ENCODE assay signal across 11 cellular contexts in the genomic region with DNA sequence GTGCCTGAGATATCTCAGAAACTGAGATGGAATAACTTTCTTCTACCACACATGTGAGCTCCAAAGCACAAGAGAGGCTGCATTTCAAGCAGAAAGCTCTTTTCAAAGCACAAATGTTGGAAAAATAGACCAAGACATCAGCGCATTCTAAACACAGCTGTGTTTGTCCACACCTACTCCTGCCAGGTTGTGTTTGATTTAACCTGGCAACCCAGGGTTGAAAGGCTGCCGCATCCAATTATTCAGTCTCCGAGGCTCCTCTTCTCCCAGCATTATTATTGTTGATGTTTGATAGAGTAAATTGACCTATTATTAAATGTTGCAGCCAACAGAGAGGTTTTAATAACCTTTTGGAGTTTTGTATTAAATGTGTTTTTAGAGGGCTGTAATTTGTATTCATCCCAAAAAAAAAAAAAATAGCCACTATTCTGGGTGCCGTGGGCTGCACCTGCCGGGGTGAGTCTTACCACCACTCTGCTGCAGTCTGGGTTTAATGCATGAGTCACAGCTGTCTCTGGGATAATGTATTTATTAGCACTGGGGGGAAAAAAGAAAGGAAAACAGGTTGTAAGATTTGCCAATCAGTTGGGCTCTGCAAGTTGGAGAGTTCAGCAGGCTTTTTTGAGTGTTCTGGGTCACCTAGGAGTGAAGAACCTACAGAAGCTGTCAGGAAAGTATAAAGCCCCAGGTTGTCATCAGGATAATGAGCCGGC.
DNase-seq lines count a peak whose midpoint lies in the region; ATAC-seq, FAIRE-seq and TF ChIP-seq lines count a peak whose summit lies in the region.
"Had no signal": no experiment of that assay in that cellular context is flagged by ENCODE, and none has a peak within 500 bp of the region (broad histone marks: within the 10 kb centered on the region; RNA-seq: fewer than 3 reads in every experiment).

No MANE protein-coding gene starts in this region.

- peaks cover 8% of the 10 kb centered on the region for H3K27me3 Mint-ChIP-seq in activated T-cell treated with anti-CD3 and anti-CD28 coated beads, Interleukin-2, amount 50 U/mL, for 72 hours (ENCODE audit: low read depth)

- no peak overlapping the region for H3K14ac ChIP-seq in H1 (ENCODE audit: insufficient read length)

- no peaks in the 10 kb centered on the region for H3K79me2 ChIP-seq in H1 (ENCODE audit: control insufficient read depth in 1 of 2, insufficient read depth in 2 of 2, low read length in 2 of 2)

- WGBS in H1 (ENCODE audit: extremely low coverage in 1 of 2, insufficient coverage in 1 of 2, insufficient read length in 1 of 2, insufficient replicate concordance in 2 of 2, low coverage in 1 of 2, low lambda C conversion rate in 2 of 2, missing lambda C conversion rate in 1 of 2), 2 experiments = 95% methylated on average over 6 of the region's 6 CpGs; no CpG with 5 or more reads in 1 of the 2 experiments
- WGBS in pancreas, 2 donors = 28% methylated on average over 6 of the region's 6 CpGs

- CTCF ChIA-PET in H1 (lab: Charles Lee; ENCODE audit: partially characterized antibody) = interaction anchor here (0.6 to 5.5 kb wide), 10 partner anchors 9 to 1093 kb away, joined by 3 to 18 read pairs (median 3); no protein-coding TSS in a partner anchor

- no peak overlapping the region for H4K8ac ChIP-seq in H1 (ENCODE audit: extremely low read depth, insufficient read depth, low read length)

- no peak overlapping the region for H2BK12ac ChIP-seq in H1 (ENCODE audit: low read depth, low read length)

- no peak for TF ChIP-seq RAD21 in H1 (IDR thresholded peaks at IDR 0.05 in 1 of 2, conservative IDR thresholded peaks at IDR 0.05 in 1 of 2; ENCODE audit: low read depth in 2 of 2, low read length in 2 of 2)

- peak overlapping the region; percentile 39 for H3K4ac ChIP-seq in H1 (replicated peaks; ENCODE audit: insufficient read length, low read depth, low read length)

- no peak overlapping the region for H4K91ac ChIP-seq in H1 (replicated peaks; ENCODE audit: insufficient read length, low read length)

- H3K36me3 ChIP-seq in H1 (ENCODE audit: control insufficient read depth in 2 of 4, insufficient read depth in 4 of 4, low read length in 3 of 4) (peaks cover 0 to 3% (median 0%) of the 10 kb centered on the region in 4 experiments; a peak in 1 of 8 replicates), pancreas (no peaks in the 10 kb centered on the region)
- H3K36me3 ChIP-seq: ovary had no signal

- H2BK15ac ChIP-seq in H1 (ENCODE audit: low read length) = no peak overlapping the region

- no peak overlapping the region for H2BK20ac ChIP-seq in H1 (ENCODE audit: low read length)

- POLR2A ChIA-PET in H1 (lab: Charles Lee; ENCODE audit: partially characterized antibody) = interaction anchor here (0.9 to 1.1 kb wide), 2 partner anchors 22 to 60 kb away, joined by 3 to 4 read pairs; no protein-coding TSS in a partner anchor

- no peak overlapping the region for H2AK5ac ChIP-seq in H1 (ENCODE audit: low read depth, low read length)

- no peak overlapping the region for H3K23ac ChIP-seq in H1 (ENCODE audit: insufficient read length)

- H3K18ac ChIP-seq in H1 (ENCODE audit: extremely low read depth, low read length) = no peak overlapping the region

- H3K9me3 ChIP-seq in H1 (ENCODE audit: insufficient read depth in 2 of 2, low read depth in 1 of 2, low read length in 1 of 2) (peaks cover 5% of the 10 kb centered on the region in 2 experiments; a peak in 3 of 4 replicates), pancreas (no peaks in the 10 kb centered on the region)
- H3K9me3 ChIP-seq: ovary had no signal

- no peaks in the 10 kb centered on the region for H3K36me3 Mint-ChIP-seq in activated T-cell treated with anti-CD3 and anti-CD28 coated beads, Interleukin-2, amount 50 U/mL, for 72 hours (ENCODE audit: insufficient read depth in 2 of 2)
- H3K36me3 Mint-ChIP-seq in activated naive CD4-positive, alpha-beta T cell treated with anti-CD3 and anti-CD28 coated beads, Interleukin-2, amount 50 U/mL, for 72 hours = no peaks in the 10 kb centered on the region

- no peak overlapping the region for H3K9ac ChIP-seq in H1 (replicated peaks in 1 of 4; ENCODE audit: extremely low read depth in 1 of 4, low read depth in 3 of 4, low read length in 3 of 4)

- no peak overlapping the region for H2BK5ac ChIP-seq in H1 (ENCODE audit: low read depth, low read length)

- H3K4me1 ChIP-seq in H1 (replicated peaks in 1 of 4; ENCODE audit: control insufficient read depth in 3 of 4, insufficient read depth in 4 of 4, low read length in 3 of 4) = peaks cover 0 to 6% (median 2%) of the 10 kb centered on the region in 4 experiments; a peak in 2 of 7 replicates
- H3K4me1 ChIP-seq in pancreas = peaks cover 5 to 16% (median 7%) of the 10 kb centered on the region in 3 donors

- H2BK120ac ChIP-seq in H1 (replicated peaks; ENCODE audit: low read depth, low read length) = no peak overlapping the region

- H3K4me2 ChIP-seq in H1 (ENCODE audit: insufficient read depth in 1 of 2, low read depth in 2 of 2, low read length in 2 of 2) = no peak overlapping the region

- peak; percentile 30 for DNase-seq in EH (ENCODE audit: low read depth)
- DNase-seq in NCI-H226 = peak; percentile 47
- DNase-seq in H1 (ENCODE audit: low read depth in 1 of 2, low spot score in 2 of 2) = no peak
- peak in 1 of 6 donors; percentile 42 for DNase-seq in pancreas
- DNase-seq in activated T-cell treated with anti-CD3 and anti-CD28 coated beads, Interleukin-2, amount 50 U/mL, for 72 hours = no peak
- no peak for DNase-seq in coronary artery (ENCODE audit: low spot score)
- DNase-seq in central memory CD4-positive, alpha-beta T cell = no peak
- DNase-seq in activated naive CD4-positive, alpha-beta T cell treated with anti-CD3 and anti-CD28 coated beads, Interleukin-2, amount 50 U/mL, for 72 hours (ENCODE audit: low spot score in 2 of 2) = no peak

- no peak overlapping the region for H3K27ac Mint-ChIP-seq in activated T-cell treated with anti-CD3 and anti-CD28 coated beads, Interleukin-2, amount 50 U/mL, for 72 hours
- H3K27ac Mint-ChIP-seq in activated naive CD4-positive, alpha-beta T cell treated with anti-CD3 and anti-CD28 coated beads, Interleukin-2, amount 50 U/mL, for 72 hours = no peak overlapping the region
- H3K27ac Mint-ChIP-seq: T-helper 1 cell treated with Interleukin-12 subunit alpha and Interleukin-12 subunit beta and Interleukin-4 antibody, amounts not matched to agents 30 μg/mL and 1 μg/mL, for 36 hours had no signal

- no peaks in the 10 kb centered on the region for H3K79me1 ChIP-seq in H1 (ENCODE audit: low read depth, low read length)

- H4K5ac ChIP-seq in H1 (ENCODE audit: insufficient read length, low read depth, low read length) = no peak overlapping the region

- intact Hi-C loops in pancreas (cut with DNase I) = no loop called here

- no peak overlapping the region for H3K4me3 Mint-ChIP-seq in activated T-cell treated with anti-CD3 and anti-CD28 coated beads, Interleukin-2, amount 50 U/mL, for 72 hours
- H3K4me3 Mint-ChIP-seq: T-helper 1 cell treated with Interleukin-12 subunit alpha and Interleukin-12 subunit beta and Interleukin-4 antibody, amounts not matched to agents 30 μg/mL and 1 μg/mL, for 36 hours had no signal

- H2AFZ ChIP-seq in H1 (ENCODE audit: low read length) = no peak overlapping the region; the same call in 1 of the 2 replicates

- H3K4me3 ChIP-seq in H1 (ENCODE audit: extremely low read depth in 1 of 4, insufficient read depth in 2 of 4, low read depth in 3 of 4, low read length in 4 of 4) = no peak overlapping the region
- no peak overlapping the region for H3K4me3 ChIP-seq in pancreas
- no peak overlapping the region for H3K4me3 ChIP-seq in coronary artery
- H3K4me3 ChIP-seq: ovary had no signal

- no peak overlapping the region for H3K27ac ChIP-seq in H1 (ENCODE audit: low read depth, low read length)
- H3K27ac ChIP-seq in pancreas = peak overlapping the region in 3 of 4 donors; percentile 10 to 68 (median 30)
- no peak overlapping the region for H3K27ac ChIP-seq in coronary artery
- H3K27ac ChIP-seq: ovary had no signal

- TF ChIP-seq CTCF in H1 (IDR thresholded peaks at IDR 0.05; ENCODE audit: control extremely low read depth in 1 of 3, insufficient read depth in 1 of 3, low read depth in 1 of 3, low read length in 3 of 3) (no peak), pancreas (IDR thresholded peaks at IDR 0.05) (no peak), coronary artery (IDR thresholded peaks at IDR 0.05) (no peak)

- no peak for TF ChIP-seq POLR2A in H1 (IDR thresholded peaks at IDR 0.05; ENCODE audit: control extremely low read depth in 1 of 2, low read depth in 2 of 2, low read length in 2 of 2)

- H3K4me1 Mint-ChIP-seq in activated T-cell treated with anti-CD3 and anti-CD28 coated beads, Interleukin-2, amount 50 U/mL, for 72 hours (ENCODE audit: low read depth) = no peaks in the 10 kb centered on the region

- H3K56ac ChIP-seq in H1 (replicated peaks; ENCODE audit: insufficient read length, low read depth, low read length) = no peak overlapping the region

- no peaks in the 10 kb centered on the region for H3K9me3 Mint-ChIP-seq in activated T-cell treated with anti-CD3 and anti-CD28 coated beads, Interleukin-2, amount 50 U/mL, for 72 hours
- no peaks in the 10 kb centered on the region for H3K9me3 Mint-ChIP-seq in activated naive CD4-positive, alpha-beta T cell treated with anti-CD3 and anti-CD28 coated beads, Interleukin-2, amount 50 U/mL, for 72 hours
- H3K9me3 Mint-ChIP-seq: T-helper 1 cell treated with Interleukin-12 subunit alpha and Interleukin-12 subunit beta and Interleukin-4 antibody, amounts not matched to agents 30 μg/mL and 1 μg/mL, for 36 hours had no signal

- ATAC-seq in pancreas = peak; percentile 36 to 60 (median 54)
- ATAC-seq in activated T-cell treated with anti-CD3 and anti-CD28 coated beads, Interleukin-2, amount 50 U/mL, for 72 hours (replicated peaks in 1 of 2) = no peak
- no peak for ATAC-seq in activated naive CD4-positive, alpha-beta T cell treated with anti-CD3 and anti-CD28 coated beads, Interleukin-2, amount 50 U/mL, for 72 hours

- no peaks in the 10 kb centered on the region for H3K23me2 ChIP-seq in H1 (ENCODE audit: low read depth, low read length)

- H4K20me1 ChIP-seq in H1 (replicated peaks in 1 of 2; ENCODE audit: control insufficient read depth in 1 of 2, insufficient read depth in 2 of 2, low read length in 2 of 2) = no peaks in the 10 kb centered on the region

- no peaks in the 10 kb centered on the region for H3K27me3 ChIP-seq in H1 (replicated peaks in 1 of 4; ENCODE audit: control insufficient read depth in 3 of 4, extremely low read depth in 1 of 4, insufficient read depth in 3 of 4, low read length in 3 of 4)
- no peaks in the 10 kb centered on the region for H3K27me3 ChIP-seq in pancreas
- H3K27me3 ChIP-seq: ovary had no signal

- no peak for TF ChIP-seq EP300 in H1 (IDR thresholded peaks at IDR 0.05; ENCODE audit: borderline replicate concordance in 1 of 2, low read depth in 2 of 2, low read length in 2 of 2)

- FAIRE-seq in H1 (lab: Jason Lieb, UNC) (no peak), pancreas (lab: Jason Lieb, UNC) (no peak)
- FAIRE-seq: colon had no signal

Comparison
In these comparisons a context has a peak if more than half of its experiments do, and no peak if none do; other contexts are left out.
1. DNase-seq: peak in EH (single experiment) and NCI-H226 (single experiment); none in H1 (0 of 2), activated T-cell treated with anti-CD3 and anti-CD28 coated beads, Interleukin-2, amount 50 U/mL, for 72 hours (0 of 2), coronary artery (single experiment), central memory CD4-positive, alpha-beta T cell (single experiment) and activated naive CD4-positive, alpha-beta T cell treated with anti-CD3 and anti-CD28 coated beads, Interleukin-2, amount 50 U/mL, for 72 hours (0 of 2).
2. H3K27ac ChIP-seq: peak in pancreas (3 of 4); none in H1 (single experiment) and coronary artery (0 of 2).
3. ATAC-seq: peak in pancreas (4 of 4); none in activated T-cell treated with anti-CD3 and anti-CD28 coated beads, Interleukin-2, amount 50 U/mL, for 72 hours (0 of 2) and activated naive CD4-positive, alpha-beta T cell treated with anti-CD3 and anti-CD28 coated beads, Interleukin-2, amount 50 U/mL, for 72 hours (0 of 2).